In genomic region chr17:8176197-8176940, GRCh38 we compare ENCODE assay signal across 1 cellular context.
TF ChIP-seq lines count a peak whose summit lies in the region.

TMEM107 (minus strand) TSS chr17:8176380; CDS start chr17:8176286, 94 bp downstream.

TF ChIP-seq in HepG2, 621 proteins besides CTCF, POLR2A, EP300 and RAD21 (continued from another document and continues in another):
- TF ChIP-seq USF2 (IDR thresholded peaks at IDR 0.05; ENCODE audit: low read depth, low read length) = no peak
- no peak for TF ChIP-seq USF2 (CRISPR knock-in tag; IDR thresholded peaks at IDR 0.05; ENCODE audit: borderline replicate concordance)
- no peak for TF ChIP-seq PRMT3 (CRISPR knock-in tag; IDR thresholded peaks at IDR 0.05; ENCODE audit: borderline replicate concordance, low read depth)
- no peak for TF ChIP-seq ZNF878 (CRISPR knock-in tag; IDR thresholded peaks at IDR 0.05)
- TF ChIP-seq NR2F6 (IDR thresholded peaks at IDR 0.05) = peak; percentile 25; the same call in 1 of the 2 replicates
- peak; percentile 50 for TF ChIP-seq NR2F6 (CRISPR knock-in tag; IDR thresholded peaks at IDR 0.05)
- TF ChIP-seq, protein P1, sequence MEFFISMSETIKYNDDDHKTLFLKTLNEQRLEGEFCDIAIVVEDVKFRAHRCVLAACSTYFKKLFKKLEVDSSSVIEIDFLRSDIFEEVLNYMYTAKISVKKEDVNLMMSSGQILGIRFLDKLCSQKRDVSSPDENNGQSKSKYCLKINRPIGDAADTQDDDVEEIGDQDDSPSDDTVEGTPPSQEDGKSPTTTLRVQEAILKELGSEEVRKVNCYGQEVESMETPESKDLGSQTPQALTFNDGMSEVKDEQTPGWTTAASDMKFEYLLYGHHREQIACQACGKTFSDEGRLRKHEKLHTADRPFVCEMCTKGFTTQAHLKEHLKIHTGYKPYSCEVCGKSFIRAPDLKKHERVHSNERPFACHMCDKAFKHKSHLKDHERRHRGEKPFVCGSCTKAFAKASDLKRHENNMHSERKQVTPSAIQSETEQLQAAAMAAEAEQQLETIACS (CRISPR knock-in tag; IDR thresholded peaks at IDR 0.05) = no peak
- no peak for TF ChIP-seq ZNF10 (CRISPR knock-in tag; IDR thresholded peaks at IDR 0.05; ENCODE audit: borderline replicate concordance, low read depth)
- TF ChIP-seq RFX1 (IDR thresholded peaks at IDR 0.05) = peak; percentile 90
- TF ChIP-seq CHD2 (IDR thresholded peaks at IDR 0.05; ENCODE audit: low read depth, low read length) = peak; percentile 94
- TF ChIP-seq KLF16 (CRISPR knock-in tag; IDR thresholded peaks at IDR 0.05) = peak in 1 of 2 experiments; percentile 51; a peak in 1 of 4 replicates
- TF ChIP-seq TFE3 (CRISPR knock-in tag; IDR thresholded peaks at IDR 0.05) = no peak
- TF ChIP-seq CEBPG (CRISPR knock-in tag; IDR thresholded peaks at IDR 0.05) = no peak
- TF ChIP-seq ELF1 (CRISPR knock-in tag; IDR thresholded peaks at IDR 0.05) = no peak
- TF ChIP-seq GATA4 (IDR thresholded peaks at IDR 0.05; ENCODE audit: borderline replicate concordance, low read depth) = 0 out of 2 replicates have a peak, but pooled peaks have one; percentile 41
- TF ChIP-seq TEAD2 (CRISPR knock-in tag; IDR thresholded peaks at IDR 0.05) = no peak
- TF ChIP-seq ZNF512 (CRISPR knock-in tag; IDR thresholded peaks at IDR 0.05) = no peak
- TF ChIP-seq HNF1A (IDR thresholded peaks at IDR 0.05; ENCODE audit: low read depth) = no peak
- peak; percentile 31; the same call in 1 of the 2 replicates for TF ChIP-seq HNF1A (CRISPR knock-in tag; IDR thresholded peaks at IDR 0.05; ENCODE audit: borderline replicate concordance)
- TF ChIP-seq ZNF335 (CRISPR knock-in tag; IDR thresholded peaks at IDR 0.05) = no peak
- TF ChIP-seq, protein P2, sequence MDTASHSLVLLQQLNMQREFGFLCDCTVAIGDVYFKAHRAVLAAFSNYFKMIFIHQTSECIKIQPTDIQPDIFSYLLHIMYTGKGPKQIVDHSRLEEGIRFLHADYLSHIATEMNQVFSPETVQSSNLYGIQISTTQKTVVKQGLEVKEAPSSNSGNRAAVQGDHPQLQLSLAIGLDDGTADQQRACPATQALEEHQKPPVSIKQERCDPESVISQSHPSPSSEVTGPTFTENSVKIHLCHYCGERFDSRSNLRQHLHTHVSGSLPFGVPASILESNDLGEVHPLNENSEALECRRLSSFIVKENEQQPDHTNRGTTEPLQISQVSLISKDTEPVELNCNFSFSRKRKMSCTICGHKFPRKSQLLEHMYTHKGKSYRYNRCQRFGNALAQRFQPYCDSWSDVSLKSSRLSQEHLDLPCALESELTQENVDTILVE (CRISPR knock-in tag; IDR thresholded peaks at IDR 0.05) = 0 out of 2 replicates have a peak, but pooled peaks have one; percentile 14
- 0 out of 2 replicates have a peak, but pooled peaks have one; percentile 32 for TF ChIP-seq ZNF431 (CRISPR knock-in tag; IDR thresholded peaks at IDR 0.05; ENCODE audit: borderline replicate concordance, low read depth)
- peak; percentile 54 for TF ChIP-seq IKZF4 (CRISPR knock-in tag; IDR thresholded peaks at IDR 0.05; ENCODE audit: borderline replicate concordance, low read depth, not compliant biosample characterization)
- no peak for TF ChIP-seq ZFP36L2 (CRISPR knock-in tag; IDR thresholded peaks at IDR 0.05)
- no peak for TF ChIP-seq ZNF337 (CRISPR knock-in tag; IDR thresholded peaks at IDR 0.05; ENCODE audit: borderline replicate concordance, low read depth)
- TF ChIP-seq ZNF34 (CRISPR knock-in tag; IDR thresholded peaks at IDR 0.05; ENCODE audit: borderline replicate concordance) = no peak
- TF ChIP-seq NFATC3 (CRISPR knock-in tag; IDR thresholded peaks at IDR 0.05) = no peak
- TF ChIP-seq, protein P3, sequence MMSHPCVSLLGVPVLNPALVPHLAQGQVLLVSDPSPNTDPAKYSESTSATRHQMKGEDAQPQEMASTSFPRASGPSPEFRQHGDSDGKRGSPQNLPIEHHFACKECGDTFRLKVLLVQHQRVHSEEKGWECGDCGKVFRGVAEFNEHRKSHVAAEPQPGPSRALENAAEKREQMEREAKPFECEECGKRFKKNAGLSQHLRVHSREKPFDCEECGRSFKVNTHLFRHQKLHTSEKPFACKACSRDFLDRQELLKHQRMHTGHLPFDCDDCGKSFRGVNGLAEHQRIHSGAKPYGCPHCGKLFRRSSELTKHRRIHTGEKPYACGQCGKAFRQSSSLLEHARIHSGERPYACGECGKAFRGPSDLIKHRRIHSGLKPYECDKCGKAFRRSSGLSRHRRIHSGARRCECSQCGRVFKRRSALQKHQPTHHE (CRISPR knock-in tag; IDR thresholded peaks at IDR 0.05; ENCODE audit: borderline replicate concordance) = no peak
- peak; percentile 48; the same call in 1 of the 2 replicates for TF ChIP-seq TAF1 (CRISPR knock-in tag; IDR thresholded peaks at IDR 0.05)
- no peak for TF ChIP-seq BRF2 (CRISPR knock-in tag; IDR thresholded peaks at IDR 0.05)
- no peak for TF ChIP-seq RXRB (CRISPR knock-in tag; IDR thresholded peaks at IDR 0.05; ENCODE audit: borderline replicate concordance)
- TF ChIP-seq GABPB1 (CRISPR knock-in tag; IDR thresholded peaks at IDR 0.05) = peak; percentile 57; the same call in 1 of the 2 replicates
- no peak for TF ChIP-seq REST (IDR thresholded peaks at IDR 0.05; ENCODE audit: borderline replicate concordance in 1 of 2, low read depth in 1 of 2, low read length in 2 of 2)
- no peak for TF ChIP-seq GTF3A (CRISPR knock-in tag; conservative IDR thresholded peaks at IDR 0.05)
- 0 out of 2 replicates have a peak, but pooled peaks have one; percentile 16 for TF ChIP-seq ZSCAN25 (CRISPR knock-in tag; IDR thresholded peaks at IDR 0.05)
- TF ChIP-seq GABPA (IDR thresholded peaks at IDR 0.05; ENCODE audit: low read depth, low read length) = no peak
- TF ChIP-seq GABPA (CRISPR knock-in tag; IDR thresholded peaks at IDR 0.05; ENCODE audit: low read depth) = no peak
- peak; percentile 70; the same call in 1 of the 2 replicates for TF ChIP-seq ZNF276 (CRISPR knock-in tag; IDR thresholded peaks at IDR 0.05; ENCODE audit: low read depth)
- no peak for TF ChIP-seq ZNF460 (CRISPR knock-in tag; IDR thresholded peaks at IDR 0.05; ENCODE audit: borderline replicate concordance)
